In the genomic region with DNA sequence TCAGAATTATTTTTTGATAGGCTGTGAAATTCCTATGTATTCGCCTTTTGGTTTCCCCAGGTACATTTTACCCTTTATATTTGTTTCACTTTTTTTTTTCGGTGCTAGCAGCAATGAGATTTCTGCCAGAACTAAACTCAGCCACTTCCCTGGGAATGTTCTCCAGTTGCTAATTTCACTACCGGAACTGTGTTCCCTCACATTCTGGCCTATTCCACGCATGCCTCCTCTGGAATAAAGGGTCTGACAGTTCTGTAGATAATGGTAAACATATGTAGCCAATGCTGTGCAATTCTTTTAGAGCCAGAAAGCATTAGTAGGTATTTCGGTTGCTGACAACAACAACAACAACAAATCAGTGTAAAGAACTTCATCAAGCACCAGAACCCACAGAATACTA, we compare ENCODE assay signal across 18 cellular contexts.
"Had no signal": no experiment of that assay in that cellular context is flagged by ENCODE, and none has a peak within 500 bp of the region (broad histone marks: within the 10 kb centered on the region; RNA-seq: fewer than 3 reads in every experiment).

No MANE protein-coding gene starts in this region.

- H3K4me3 ChIP-seq: coronary artery, dorsolateral prefrontal cortex, esophagus muscularis mucosa, gastrocnemius medialis, heart right ventricle, left lung, lower lobe of right lung had no signal

- H3K36me3 ChIP-seq: esophagus muscularis mucosa, gastrocnemius medialis, heart right ventricle, left lung, lower lobe of right lung had no signal

- H3K9me3 ChIP-seq: esophagus muscularis mucosa, gastrocnemius medialis, heart right ventricle, left lung, lower lobe of right lung had no signal

- H3K4me1 ChIP-seq: esophagus muscularis mucosa, gastrocnemius medialis, heart right ventricle, left lung, lower lobe of right lung had no signal

- H3K27ac ChIP-seq: coronary artery, dorsolateral prefrontal cortex, esophagus muscularis mucosa, gastrocnemius medialis, heart right ventricle, left lung, lower lobe of right lung had no signal

- H3K27me3 ChIP-seq: esophagus muscularis mucosa, gastrocnemius medialis, heart right ventricle, left lung had no signal

- DNase-seq: dermis blood vessel endothelial cell; dorsolateral prefrontal cortex; effector CD4-positive, alpha-beta T cell; effector memory CD4-positive, alpha-beta T cell; foreskin melanocyte; gastrocnemius medialis; glutamatergic neuron; head of caudate nucleus; heart right ventricle; hippocampal formation; left cardiac atrium; left lung; left ventricle myocardium superior; lower lobe of right lung; mesendoderm; midbrain had no signal

- ATAC-seq: gastrocnemius medialis, heart right ventricle, left cardiac atrium, left lung, left ventricle myocardium superior, lower lobe of right lung had no signal
